In the genomic region with DNA sequence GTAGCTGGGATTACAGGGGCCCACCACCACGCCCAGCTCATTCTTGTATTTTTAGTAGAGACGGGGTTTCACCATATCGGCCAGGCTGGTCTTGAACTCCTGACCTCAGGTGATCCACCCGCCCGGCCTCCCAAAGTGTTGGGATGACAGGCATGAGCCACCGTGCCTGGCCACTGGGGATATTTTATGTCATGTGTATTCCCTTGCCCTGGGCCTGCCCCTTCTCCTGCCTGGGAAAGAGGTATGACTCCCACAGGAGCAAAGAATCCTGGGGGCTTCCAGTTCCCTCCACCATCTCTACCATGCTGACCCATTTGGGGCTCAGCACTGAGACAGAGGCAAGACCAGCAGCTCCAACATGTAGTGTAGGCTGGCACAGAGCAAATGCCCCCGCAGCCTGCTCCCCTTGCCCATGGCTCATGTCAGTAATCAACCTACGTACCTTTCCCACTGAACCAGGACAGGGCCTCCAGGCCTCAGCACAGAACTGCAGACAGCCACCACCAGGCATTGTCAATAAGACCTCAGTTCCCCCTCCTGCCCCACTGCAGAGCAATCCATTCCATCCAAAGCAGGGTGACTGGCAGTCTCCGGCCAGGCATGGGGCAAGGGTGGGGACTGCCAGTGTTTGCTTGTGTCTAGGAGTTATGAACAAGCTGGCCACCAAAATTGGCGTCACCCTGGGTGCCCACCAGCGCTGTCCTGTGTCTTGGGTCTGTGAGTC, we compare ENCODE assay signal across 1 cellular context.
TF ChIP-seq lines count a peak whose summit lies in the region.

No MANE protein-coding gene starts in this region.

TF ChIP-seq in GM12878, 131 proteins besides CTCF, POLR2A, EP300 and RAD21:
- no peak for TF ChIP-seq NR2F1 (conservative IDR thresholded peaks at IDR 0.05)
- TF ChIP-seq NR2C2 (IDR thresholded peaks at IDR 0.05; ENCODE audit: borderline replicate concordance, control insufficient read depth, insufficient read length, low read depth) = no peak
- TF ChIP-seq HSF1 (IDR thresholded peaks at IDR 0.05; ENCODE audit: low read depth, low read length) = no peak
- no peak for TF ChIP-seq ZNF384 (IDR thresholded peaks at IDR 0.05; ENCODE audit: borderline replicate concordance, low read depth, low read length)
- TF ChIP-seq KAT2A (conservative IDR thresholded peaks at IDR 0.05; ENCODE audit: control insufficient read depth, low read depth, low read length) = no peak
- no peak for TF ChIP-seq NRF1 (conservative IDR thresholded peaks at IDR 0.05; ENCODE audit: low read depth, low read length)
- TF ChIP-seq ASH2L (IDR thresholded peaks at IDR 0.05; ENCODE audit: borderline replicate concordance, low read depth) = no peak
- no peak for TF ChIP-seq BRCA1 (IDR thresholded peaks at IDR 0.05; ENCODE audit: low read depth, low read length)
- TF ChIP-seq ZBTB11 (CRISPR knock-in tag; IDR thresholded peaks at IDR 0.05) = no peak
- TF ChIP-seq CEBPB (IDR thresholded peaks at IDR 0.05; ENCODE audit: borderline replicate concordance in 1 of 2, low read depth in 2 of 2, low read length in 2 of 2) = no peak
- no peak for TF ChIP-seq FOXK2 (IDR thresholded peaks at IDR 0.05)
